In the genomic region with DNA sequence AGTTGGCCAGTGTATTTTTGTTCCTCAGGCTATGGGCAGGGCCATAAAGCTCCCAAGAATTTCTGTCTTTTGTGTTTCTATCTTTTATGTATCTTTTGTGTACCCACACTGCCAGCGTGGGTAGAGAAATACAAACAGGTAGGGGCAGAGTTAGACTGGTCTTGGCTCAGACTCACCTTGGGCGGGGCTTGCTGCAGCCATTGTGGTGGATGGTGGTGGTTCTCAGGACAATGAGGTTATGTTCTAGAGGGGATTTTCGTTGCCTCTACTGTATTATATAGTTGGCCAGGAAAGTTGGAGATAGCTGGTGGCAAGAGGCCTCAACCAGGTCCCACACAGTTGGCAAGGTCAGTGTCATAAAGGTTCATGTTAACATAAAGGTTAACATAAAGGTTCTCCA, we compare ENCODE assay signal across 25 cellular contexts.
DNase-seq lines count a peak whose midpoint lies in the region; ATAC-seq, FAIRE-seq and TF ChIP-seq lines count a peak whose summit lies in the region.
"Had no signal": no experiment of that assay in that cellular context is flagged by ENCODE, and none has a peak within 500 bp of the region (broad histone marks: within the 10 kb centered on the region; RNA-seq: fewer than 3 reads in every experiment).

No MANE protein-coding gene starts in this region.

- no peaks in the 10 kb centered on the region for H3K4me1 ChIP-seq in mesodermal cell (ENCODE audit: control insufficient read depth, insufficient read depth, low read length, poor library complexity, severe bottlenecking)
- no peaks in the 10 kb centered on the region for H3K4me1 ChIP-seq in MM.1S (ENCODE audit: low read length)
- H3K4me1 ChIP-seq: right atrium auricular region, thyroid gland had no signal

- H3K9me2 ChIP-seq in MM.1S (replicated peaks; ENCODE audit: insufficient read depth, low read length), result no peaks in the 10 kb centered on the region

- no peaks in the 10 kb centered on the region; the same call in 1 of the 2 replicates for H3K27me3 Mint-ChIP-seq in WTC11 (ENCODE audit: low read depth)
- H3K27me3 Mint-ChIP-seq in activated CD8-positive, alpha-beta T cell treated with anti-CD3 and anti-CD28 coated beads, Interleukin-2, amount 10 ng/mL, durations not matched to agents 7 days and 5 days (ENCODE audit: low read depth), result no peaks in the 10 kb centered on the region
- no peaks in the 10 kb centered on the region for H3K27me3 Mint-ChIP-seq in activated naive CD4-positive, alpha-beta T cell treated with anti-CD3 and anti-CD28 coated beads, Interleukin-2, amount 10 ng/mL, durations not matched to agents 7 days and 5 days
- H3K27me3 Mint-ChIP-seq: stimulated activated naive B cell treated with anti-CD40 and anti-IgM and Interleukin-4, amounts not matched to agents 10 μg/mL and 1 μg/mL and 100 μg/mL, for 72 hours; T-cell had no signal

- CTCF ChIA-PET in WTC11 (lab: Charles Lee), result no interaction called here
- CTCF ChIA-PET in activated CD8-positive, alpha-beta T cell treated with anti-CD3 and anti-CD28 coated beads, Interleukin-2, amount 10 ng/mL, durations not matched to agents 7 days and 5 days (lab: Charles Lee), result no interaction called here
- CTCF ChIA-PET in activated naive CD4-positive, alpha-beta T cell treated with anti-CD3 and anti-CD28 coated beads, Interleukin-2, amount 10 ng/mL, durations not matched to agents 7 days and 5 days (lab: Charles Lee), result no interaction called here

- H3K27ac ChIP-seq in mesodermal cell (ENCODE audit: low read depth, low read length, severe bottlenecking), result no peak overlapping the region
- H3K27ac ChIP-seq in MM.1S (ENCODE audit: low read length), result no peak overlapping the region
- H3K27ac ChIP-seq: 22Rv1, right atrium auricular region, thyroid gland had no signal

- no peaks in the 10 kb centered on the region for H4K20me1 ChIP-seq in MM.1S (ENCODE audit: insufficient read depth, low read length)

- no peaks in the 10 kb centered on the region for H3F3A ChIP-seq in MM.1S (ENCODE audit: insufficient read depth, low read length)

- no peak overlapping the region for H3K9ac ChIP-seq in MM.1S (ENCODE audit: low read length)

- peak; percentile 42 for ATAC-seq in WTC11
- no peak for ATAC-seq in activated CD8-positive, alpha-beta T cell treated with anti-CD3 and anti-CD28 coated beads, Interleukin-2, amount 10 ng/mL, durations not matched to agents 7 days and 5 days
- ATAC-seq: esophagus mucosa; HepG2; left lobe of liver; stimulated activated naive B cell treated with anti-CD40 and anti-IgM and Interleukin-4, amounts not matched to agents 10 μg/mL and 1 μg/mL and 100 μg/mL, for 72 hours; T-cell had no signal

- H3K36me3 ChIP-seq in mesodermal cell (ENCODE audit: control insufficient read depth, insufficient read depth, low read length) (no peaks in the 10 kb centered on the region), MM.1S (replicated peaks; ENCODE audit: insufficient read depth, low read length) (no peaks in the 10 kb centered on the region)
- H3K36me3 ChIP-seq: right atrium auricular region, thyroid gland had no signal

- H3K9me3 ChIP-seq in mesodermal cell (ENCODE audit: control insufficient read depth, low read length) (no peaks in the 10 kb centered on the region), MM.1S (replicated peaks; ENCODE audit: insufficient read depth, low read length) (no peaks in the 10 kb centered on the region)
- H3K9me3 ChIP-seq: right atrium auricular region, thyroid gland had no signal

- 88 to 92% methylated on average over 2 to 3 of the region's 3 CpGs for WGBS in mesodermal cell (ENCODE audit: insufficient coverage in 2 of 2), 2 experiments

- H3K4me3 ChIP-seq in mesodermal cell (ENCODE audit: extremely low read depth, insufficient read depth, low read length, poor library complexity, severe bottlenecking), result peak overlapping the region; percentile 35
- H3K4me3 ChIP-seq in MM.1S (ENCODE audit: low read length), result no peak overlapping the region
- H3K4me3 ChIP-seq: right atrium auricular region, thyroid gland had no signal

- no peak overlapping the region for H3K4me2 ChIP-seq in MM.1S (ENCODE audit: low read depth, low read length)

- peaks cover 20% of the 10 kb centered on the region for H3K4me1 Mint-ChIP-seq in WTC11
- H3K4me1 Mint-ChIP-seq in activated CD8-positive, alpha-beta T cell treated with anti-CD3 and anti-CD28 coated beads, Interleukin-2, amount 10 ng/mL, durations not matched to agents 7 days and 5 days (ENCODE audit: low read depth), result no peaks in the 10 kb centered on the region
- no peaks in the 10 kb centered on the region for H3K4me1 Mint-ChIP-seq in activated naive CD4-positive, alpha-beta T cell treated with anti-CD3 and anti-CD28 coated beads, Interleukin-2, amount 10 ng/mL, durations not matched to agents 7 days and 5 days
- H3K4me1 Mint-ChIP-seq: stimulated activated naive B cell treated with anti-CD40 and anti-IgM and Interleukin-4, amounts not matched to agents 10 μg/mL and 1 μg/mL and 100 μg/mL, for 72 hours; T-cell had no signal

- TF ChIP-seq CTCF in WTC11 (IDR thresholded peaks at IDR 0.05), result no peak
- no peak for TF ChIP-seq CTCF in MM.1S (IDR thresholded peaks at IDR 0.05; ENCODE audit: low read length)

- no peaks in the 10 kb centered on the region for H3K27me3 ChIP-seq in MM.1S (replicated peaks; ENCODE audit: insufficient read depth, low read length)
- H3K27me3 ChIP-seq: right atrium auricular region, thyroid gland had no signal

- no peaks in the 10 kb centered on the region for H3K36me3 Mint-ChIP-seq in WTC11
- H3K36me3 Mint-ChIP-seq in activated CD8-positive, alpha-beta T cell treated with anti-CD3 and anti-CD28 coated beads, Interleukin-2, amount 10 ng/mL, durations not matched to agents 7 days and 5 days (ENCODE audit: low read depth), result no peaks in the 10 kb centered on the region
- no peaks in the 10 kb centered on the region for H3K36me3 Mint-ChIP-seq in activated naive CD4-positive, alpha-beta T cell treated with anti-CD3 and anti-CD28 coated beads, Interleukin-2, amount 10 ng/mL, durations not matched to agents 7 days and 5 days
- H3K36me3 Mint-ChIP-seq: stimulated activated naive B cell treated with anti-CD40 and anti-IgM and Interleukin-4, amounts not matched to agents 10 μg/mL and 1 μg/mL and 100 μg/mL, for 72 hours; T-cell had no signal

- DNase-seq in DMS53 (lab: John Stamatoyannopoulos, UW), result peak; percentile 30
- DNase-seq in DMS53 treated with DMSO at 0.1 percent for 48 hours (lab: John Stamatoyannopoulos, UW; ENCODE audit: unreplicated experiment), result no peak
- DNase-seq in WTC11 (ENCODE audit: low spot score), result no peak
- peak; percentile 26 for DNase-seq in urothelium cell line (ENCODE audit: low spot score)
- DNase-seq in activated CD8-positive, alpha-beta T cell treated with anti-CD3 and anti-CD28 coated beads, Interleukin-2, amount 10 ng/mL, durations not matched to agents 7 days and 5 days, result no peak
- DNase-seq in MM.1S, result no peak
- no peak for DNase-seq in activated naive CD4-positive, alpha-beta T cell treated with anti-CD3 and anti-CD28 coated beads, Interleukin-2, amount 10 ng/mL, durations not matched to agents 7 days and 5 days
- DNase-seq: activated CD4-positive, alpha-beta T cell treated with anti-CD3 and anti-CD28 coated beads, Interleukin-2, amount 50 U/mL, for 1 hour; activated gamma-delta T cell treated with Interleukin-2 at 50 U/mL for 16 hours; AML-193; Calu3; caudate nucleus; GDM1; NCI-H1930; NCI-H510A; stimulated activated naive B cell treated with anti-CD40 and anti-IgM and Interleukin-4, amounts not matched to agents 10 μg/mL and 1 μg/mL and 100 μg/mL, for 72 hours; T-cell; thyroid gland had no signal

- FAIRE-seq in urothelium cell line (lab: Jason Lieb, UNC), result no peak
- FAIRE-seq: H54, HepG2 had no signal

- H3K79me2 ChIP-seq in MM.1S (ENCODE audit: low read length), result no peaks in the 10 kb centered on the region

- H3K9me3 Mint-ChIP-seq in WTC11, result no peaks in the 10 kb centered on the region
- H3K9me3 Mint-ChIP-seq in activated CD8-positive, alpha-beta T cell treated with anti-CD3 and anti-CD28 coated beads, Interleukin-2, amount 10 ng/mL, durations not matched to agents 7 days and 5 days (ENCODE audit: insufficient read depth), result peaks cover 6% of the 10 kb centered on the region
- peaks cover 7% of the 10 kb centered on the region for H3K9me3 Mint-ChIP-seq in activated naive CD4-positive, alpha-beta T cell treated with anti-CD3 and anti-CD28 coated beads, Interleukin-2, amount 10 ng/mL, durations not matched to agents 7 days and 5 days

- no peak overlapping the region for H3K27ac Mint-ChIP-seq in WTC11
- no peak overlapping the region for H3K27ac Mint-ChIP-seq in activated CD8-positive, alpha-beta T cell treated with anti-CD3 and anti-CD28 coated beads, Interleukin-2, amount 10 ng/mL, durations not matched to agents 7 days and 5 days
- H3K27ac Mint-ChIP-seq in activated naive CD4-positive, alpha-beta T cell treated with anti-CD3 and anti-CD28 coated beads, Interleukin-2, amount 10 ng/mL, durations not matched to agents 7 days and 5 days, result no peak overlapping the region
- H3K27ac Mint-ChIP-seq: stimulated activated naive B cell treated with anti-CD40 and anti-IgM and Interleukin-4, amounts not matched to agents 10 μg/mL and 1 μg/mL and 100 μg/mL, for 72 hours; T-cell had no signal

- POLR2A ChIA-PET in WTC11 (lab: Charles Lee), result no interaction called here
- POLR2A ChIA-PET in activated CD8-positive, alpha-beta T cell treated with anti-CD3 and anti-CD28 coated beads, Interleukin-2, amount 10 ng/mL, durations not matched to agents 7 days and 5 days (lab: Charles Lee), result no interaction called here

- no peak overlapping the region for H2AFZ ChIP-seq in MM.1S (ENCODE audit: low read length)

- peak overlapping the region; percentile 64 for H3K4me3 Mint-ChIP-seq in WTC11
- H3K4me3 Mint-ChIP-seq in activated CD8-positive, alpha-beta T cell treated with anti-CD3 and anti-CD28 coated beads, Interleukin-2, amount 10 ng/mL, durations not matched to agents 7 days and 5 days, result no peak overlapping the region
- H3K4me3 Mint-ChIP-seq in activated naive CD4-positive, alpha-beta T cell treated with anti-CD3 and anti-CD28 coated beads, Interleukin-2, amount 10 ng/mL, durations not matched to agents 7 days and 5 days, result no peak overlapping the region
- H3K4me3 Mint-ChIP-seq: stimulated activated naive B cell treated with anti-CD40 and anti-IgM and Interleukin-4, amounts not matched to agents 10 μg/mL and 1 μg/mL and 100 μg/mL, for 72 hours; T-cell had no signal

TF ChIP-seq in WTC11, 78 proteins besides CTCF, POLR2A, EP300 and RAD21 (continues in another document):
- TF ChIP-seq ZNF138 (CRISPR knock-in tag; conservative IDR thresholded peaks at IDR 0.05) (no peak), RORB (CRISPR knock-in tag; IDR thresholded peaks at IDR 0.05) (no peak)

Comparison
In these comparisons a context has a peak if more than half of its experiments do, and no peak if none do; other contexts are left out.
1. DNase-seq: peak in DMS53 (single experiment) and urothelium cell line (single experiment); none in DMS53 treated with DMSO at 0.1 percent for 48 hours (single experiment), WTC11 (single experiment), activated CD8-positive, alpha-beta T cell treated with anti-CD3 and anti-CD28 coated beads, Interleukin-2, amount 10 ng/mL, durations not matched to agents 7 days and 5 days (single experiment), MM.1S (single experiment) and activated naive CD4-positive, alpha-beta T cell treated with anti-CD3 and anti-CD28 coated beads, Interleukin-2, amount 10 ng/mL, durations not matched to agents 7 days and 5 days (single experiment).